38 cellular contexts compared by ENCODE assay signal in the genomic region with DNA sequence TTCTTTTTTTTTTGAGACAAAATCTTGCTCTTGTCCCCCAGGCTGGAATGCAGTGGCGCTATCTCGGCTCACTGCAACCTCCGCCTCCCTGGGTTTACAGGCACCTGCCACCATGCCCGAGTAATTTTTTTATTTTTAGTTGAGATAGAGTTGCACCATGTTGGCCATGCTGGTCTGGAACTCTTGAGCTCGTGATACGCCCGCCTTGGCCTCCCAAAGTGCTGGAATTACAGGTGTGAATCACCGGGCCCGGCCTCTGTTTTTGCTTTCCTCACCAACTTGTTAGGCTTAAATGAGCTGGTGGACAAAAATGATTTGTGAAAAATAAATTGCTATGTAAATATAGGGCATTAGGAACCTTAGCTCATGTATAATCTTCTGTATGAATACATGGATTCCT. TPM values are rescaled to one million over a fixed set of nuclear protein-coding genes. Genes with fewer than 3 reads are reported as not detected.
"Had no signal": no experiment of that assay in that cellular context is flagged by ENCODE, and none has a peak within 500 bp of the region (broad histone marks: within the 10 kb centered on the region; RNA-seq: fewer than 3 reads in every experiment).

No MANE protein-coding gene starts in this region.

- H3K9me3 ChIP-seq: MG63 had no signal

- H3K36me3 ChIP-seq: MG63 had no signal

- H3K27me3 ChIP-seq: MG63 had no signal

- DNase-seq: Karpas-422, Kasumi-1, MG63, MM.1S, MV-4-11, NCI-H1048, NCI-H1092, NCI-H1092 treated with DMSO at 0.1 percent for 48 hours, NCI-H1105, NCI-H1105 treated with DMSO at 0.1 percent for 48 hours, NCI-H1417, NCI-H1417 treated with DMSO at 0.1 percent for 48 hours, NCI-H1436, NCI-H1436 treated with DMSO at 0.1 percent for 48 hours, NCI-H146, NCI-H1694, NCI-H1694 treated with DMSO at 0.1 percent for 48 hours, NCI-H187, NCI-H187 treated with DMSO at 0.1 percent for 48 hours, NCI-H1930, NCI-H2029, NCI-H2029 treated with DMSO at 0.1 percent for 48 hours, NCI-H2081, NCI-H2081 treated with DMSO at 0.1 percent for 48 hours, NCI-H2107, NCI-H2171, NCI-H2171 treated with DMSO at 0.1 percent for 48 hours, NCI-H2227 treated with DMSO at 0.1 percent for 48 hours, NCI-H226, NCI-H345, NCI-H446, NCI-H446 treated with DMSO at 0.1 percent for 48 hours, NCI-H510A, NCI-H510A treated with DMSO at 0.1 percent for 48 hours had no signal

- H3K4me2 ChIP-seq: KMS-11 had no signal

- H3K4me3 ChIP-seq: MG63 had no signal

- H3K9ac ChIP-seq: KMS-11 had no signal

- H3K27ac ChIP-seq: KMS-11 had no signal

RNA-seq across cellular contexts. Expression of gene MEI1, which starts 3.5 kb away (rescaled TPM):
- total RNA-seq: LHCN-M2, M059J, MCF 10A had no signal
